Comparison of ENCODE assay signal across 10 cellular contexts in genomic region chr7:130921391-130922180, GRCh38.
DNase-seq lines count a peak whose midpoint lies in the region; ATAC-seq and TF ChIP-seq lines count a peak whose summit lies in the region.
"Had no signal": no experiment of that assay in that cellular context is flagged by ENCODE, and none has a peak within 500 bp of the region (broad histone marks: within the 10 kb centered on the region; RNA-seq: fewer than 3 reads in every experiment).

No MANE protein-coding gene starts in this region.

- no peaks in the 10 kb centered on the region for H3K79me2 ChIP-seq in GM23338 (replicated peaks; ENCODE audit: insufficient read depth)

- H3K36me3 Mint-ChIP-seq in GM23338 (ENCODE audit: low read depth), result no peaks in the 10 kb centered on the region; the same call in 2 of the 3 replicates
- peaks cover 78% of the 10 kb centered on the region for H3K36me3 Mint-ChIP-seq in activated CD4-positive, alpha-beta memory T cell treated with anti-CD3 and anti-CD28 coated beads, Interleukin-2, amount 10 ng/mL, durations not matched to agents 7 days and 5 days (ENCODE audit: low read depth)
- H3K36me3 Mint-ChIP-seq: IgD-negative memory B cell had no signal

- TF ChIP-seq CTCF in GM23338 (conservative IDR thresholded peaks at IDR 0.05; ENCODE audit: low read depth in 2 of 2), result no peak
- peak in 1 of 4 experiments; percentile 7 for TF ChIP-seq CTCF in prostate gland (IDR thresholded peaks at IDR 0.05)

- no peak overlapping the region for H3K4me3 Mint-ChIP-seq in GM23338
- no peak overlapping the region for H3K4me3 Mint-ChIP-seq in activated CD4-positive, alpha-beta memory T cell treated with anti-CD3 and anti-CD28 coated beads, Interleukin-2, amount 10 ng/mL, durations not matched to agents 7 days and 5 days
- H3K4me3 Mint-ChIP-seq: naive B cell had no signal

- peak; percentile 60 for ATAC-seq in GM23338
- ATAC-seq in Right ventricle myocardium superior (ENCODE audit: poor library complexity), result peak; percentile 78
- no peak for ATAC-seq in GM18867 (IDR thresholded peaks at IDR 0.05; ENCODE audit: unreplicated experiment)
- ATAC-seq in HG03378 (IDR thresholded peaks at IDR 0.05; ENCODE audit: unreplicated experiment), result no peak

- H3K9me3 ChIP-seq in prostate gland, result no peaks in the 10 kb centered on the region

- H3K4me3 ChIP-seq in GM23338 (no peak overlapping the region), prostate gland (peak overlapping the region in 1 of 2 donors; percentile 12)

- no peaks in the 10 kb centered on the region for H3K9me2 ChIP-seq in GM23338 (ENCODE audit: insufficient read depth)

- H3K27ac ChIP-seq in GM23338 (ENCODE audit: low read depth) (peak overlapping the region; percentile 64), prostate gland (peak overlapping the region; percentile 78 to 81)

- peak overlapping the region; percentile 81; the same call in 1 of the 2 replicates for H3K27ac Mint-ChIP-seq in GM23338
- H3K27ac Mint-ChIP-seq in activated CD4-positive, alpha-beta memory T cell treated with anti-CD3 and anti-CD28 coated beads, Interleukin-2, amount 10 ng/mL, durations not matched to agents 7 days and 5 days, result peak overlapping the region; percentile 53

- H3K36me3 ChIP-seq in GM23338 (ENCODE audit: insufficient read depth) (no peaks in the 10 kb centered on the region), prostate gland (no peaks in the 10 kb centered on the region)

- H3F3A ChIP-seq in GM23338 (replicated peaks; ENCODE audit: low read depth), result no peaks in the 10 kb centered on the region

- CTCF ChIA-PET in activated CD4-positive, alpha-beta memory T cell treated with anti-CD3 and anti-CD28 coated beads, Interleukin-2, amount 10 ng/mL, durations not matched to agents 7 days and 5 days (lab: Charles Lee), result interaction anchor here (0.9 to 2.5 kb wide), 4 partner anchors 8 to 39 kb away, joined by 3 to 13 read pairs (median 6); no protein-coding TSS in a partner anchor

- peak; percentile 58 for DNase-seq in GM23338 (ENCODE audit: low spot score)
- DNase-seq in activated CD4-positive, alpha-beta memory T cell treated with anti-CD3 and anti-CD28 coated beads, Interleukin-2, amount 10 ng/mL, durations not matched to agents 7 days and 5 days, result no peak
- peak; percentile 74 for DNase-seq in Right ventricle myocardium superior
- peak; percentile 80 for DNase-seq in prostate gland (ENCODE audit: low spot score)
- no peak for DNase-seq in activated CD4-positive, alpha-beta T cell treated with anti-CD3 and anti-CD28 coated beads, Interleukin-2, amount 50 U/mL, for 4 hours
- no peak for DNase-seq in NCI-H226
- DNase-seq: naive B cell had no signal

- H2AFZ ChIP-seq in GM23338, result no peak overlapping the region

- H3K4me1 ChIP-seq in GM23338 (ENCODE audit: insufficient read depth) (peaks cover 17% of the 10 kb centered on the region), prostate gland (replicated peaks) (peaks cover 25% of the 10 kb centered on the region)

- peaks cover 10% of the 10 kb centered on the region for H3K27me3 Mint-ChIP-seq in GM23338 (ENCODE audit: insufficient read depth, low read depth, poor library complexity)
- H3K27me3 Mint-ChIP-seq in activated CD4-positive, alpha-beta memory T cell treated with anti-CD3 and anti-CD28 coated beads, Interleukin-2, amount 10 ng/mL, durations not matched to agents 7 days and 5 days, result no peaks in the 10 kb centered on the region
- H3K27me3 Mint-ChIP-seq: IgD-negative memory B cell, naive B cell had no signal

- peak overlapping the region; percentile 14; the same call in 1 of the 2 replicates for H3K4me2 ChIP-seq in GM23338

- no peaks in the 10 kb centered on the region for H4K20me1 ChIP-seq in GM23338 (replicated peaks; ENCODE audit: insufficient read depth)

- no peaks in the 10 kb centered on the region for H3K9me3 Mint-ChIP-seq in GM23338
- no peaks in the 10 kb centered on the region for H3K9me3 Mint-ChIP-seq in activated CD4-positive, alpha-beta memory T cell treated with anti-CD3 and anti-CD28 coated beads, Interleukin-2, amount 10 ng/mL, durations not matched to agents 7 days and 5 days
- H3K9me3 Mint-ChIP-seq: IgD-negative memory B cell, naive B cell had no signal

- POLR2A ChIA-PET in activated CD4-positive, alpha-beta memory T cell treated with anti-CD3 and anti-CD28 coated beads, Interleukin-2, amount 10 ng/mL, durations not matched to agents 7 days and 5 days (lab: Charles Lee), result interaction anchor here (1.1 kb wide), 1 partner anchor 183 kb away, joined by 3 read pairs; no protein-coding TSS in a partner anchor

- peaks cover 39% of the 10 kb centered on the region for H3K4me1 Mint-ChIP-seq in GM23338
- H3K4me1 Mint-ChIP-seq in activated CD4-positive, alpha-beta memory T cell treated with anti-CD3 and anti-CD28 coated beads, Interleukin-2, amount 10 ng/mL, durations not matched to agents 7 days and 5 days, result peaks cover 95% of the 10 kb centered on the region

- TF ChIP-seq POLR2A in prostate gland (IDR thresholded peaks at IDR 0.05), result no peak

- WGBS in prostate gland, result 29% methylated on average over 23 of the region's 23 CpGs

- H3K27me3 ChIP-seq in GM23338 (ENCODE audit: insufficient read depth), result no peaks in the 10 kb centered on the region
- no peaks in the 10 kb centered on the region for H3K27me3 ChIP-seq in prostate gland (replicated peaks; ENCODE audit: insufficient read depth)

- intact Hi-C loops in Right ventricle myocardium superior (cut with DNase I), result no loop called here
- intact Hi-C loops in prostate gland (cut with DNase I), result no loop called here

TF ChIP-seq in GM23338, 12 proteins besides CTCF, POLR2A, EP300 and RAD21 (continues in another document):
- TF ChIP-seq STAT1 (IDR thresholded peaks at IDR 0.05; ENCODE audit: unreplicated experiment), result no peak
- TF ChIP-seq POLR2AphosphoS5 (IDR thresholded peaks at IDR 0.05; ENCODE audit: low read depth), result no peak
- TF ChIP-seq EZH2 (IDR thresholded peaks at IDR 0.05; ENCODE audit: low read depth, unreplicated experiment), result no peak
- TF ChIP-seq REST (IDR thresholded peaks at IDR 0.05; ENCODE audit: unreplicated experiment), result no peak
- no peak for TF ChIP-seq ZNF114 (CRISPR knock-in tag; IDR thresholded peaks at IDR 0.05)
- no peak for TF ChIP-seq NANOG (IDR thresholded peaks at IDR 0.05; ENCODE audit: borderline replicate concordance)

Comparison
In these comparisons a context has a peak if more than half of its experiments do, and no peak if none do; other contexts are left out.
1. ATAC-seq: peak in GM23338 (single experiment) and Right ventricle myocardium superior (single experiment); none in GM18867 (single experiment) and HG03378 (single experiment).
2. DNase-seq: peak in GM23338 (single experiment), Right ventricle myocardium superior (single experiment) and prostate gland (single experiment); none in activated CD4-positive, alpha-beta memory T cell treated with anti-CD3 and anti-CD28 coated beads, Interleukin-2, amount 10 ng/mL, durations not matched to agents 7 days and 5 days (single experiment), activated CD4-positive, alpha-beta T cell treated with anti-CD3 and anti-CD28 coated beads, Interleukin-2, amount 50 U/mL, for 4 hours (0 of 2) and NCI-H226 (single experiment).